Comparison of ENCODE assay signal across 1 cellular context in the genomic region with DNA sequence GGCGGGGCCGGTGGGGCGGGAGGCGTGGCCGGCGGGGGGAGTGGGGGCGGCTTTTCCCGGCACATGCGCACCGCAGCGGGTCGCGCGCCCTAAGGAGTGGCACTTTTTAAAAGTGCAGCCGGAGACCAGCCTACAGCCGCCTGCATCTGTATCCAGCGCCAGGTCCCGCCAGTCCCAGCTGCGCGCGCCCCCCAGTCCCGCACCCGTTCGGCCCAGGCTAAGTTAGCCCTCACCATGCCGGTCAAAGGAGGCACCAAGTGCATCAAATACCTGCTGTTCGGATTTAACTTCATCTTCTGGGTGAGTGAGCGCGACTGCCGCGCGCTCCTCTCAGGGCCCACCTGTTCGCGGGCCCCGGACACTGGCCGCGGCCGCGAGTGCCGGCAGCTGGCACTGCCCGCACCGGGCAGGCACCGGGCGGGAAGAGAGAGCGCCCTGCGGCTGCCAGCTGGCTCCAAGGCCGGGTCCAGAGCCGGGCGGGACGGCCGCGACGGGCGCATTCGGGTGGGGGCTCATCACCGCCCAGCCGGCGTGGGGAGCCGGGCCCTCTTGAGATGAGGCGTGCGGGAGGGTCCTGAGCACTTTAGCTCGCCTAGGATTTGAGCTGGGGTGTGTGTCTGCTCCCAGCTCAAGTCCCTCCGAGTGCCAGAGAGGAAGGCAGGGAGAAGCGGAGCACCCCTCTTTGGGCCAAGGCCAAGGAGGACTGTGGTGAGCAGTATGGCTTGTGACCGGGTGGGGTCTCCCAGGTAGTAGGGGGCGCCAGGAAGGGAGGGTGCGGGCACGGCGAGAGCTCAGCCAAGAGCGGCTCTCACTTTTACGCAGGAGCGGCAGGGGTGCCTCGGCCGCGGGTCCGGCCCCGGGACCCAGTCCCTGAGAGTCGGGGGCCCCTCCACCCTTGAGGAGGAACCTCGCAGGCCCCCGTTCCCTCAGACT.
TF ChIP-seq lines count a peak whose summit lies in the region.

A gene with protein sequence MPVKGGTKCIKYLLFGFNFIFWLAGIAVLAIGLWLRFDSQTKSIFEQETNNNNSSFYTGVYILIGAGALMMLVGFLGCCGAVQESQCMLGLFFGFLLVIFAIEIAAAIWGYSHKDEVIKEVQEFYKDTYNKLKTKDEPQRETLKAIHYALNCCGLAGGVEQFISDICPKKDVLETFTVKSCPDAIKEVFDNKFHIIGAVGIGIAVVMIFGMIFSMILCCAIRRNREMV (plus strand): TSS at position 135 of the 933 bp plus-strand sequence. CDS start 100 bp downstream, at position 235.

TF ChIP-seq in GM12878, 131 proteins besides CTCF, POLR2A, EP300 and RAD21 (continued from another document and continues in another):
- TF ChIP-seq, protein P1, sequence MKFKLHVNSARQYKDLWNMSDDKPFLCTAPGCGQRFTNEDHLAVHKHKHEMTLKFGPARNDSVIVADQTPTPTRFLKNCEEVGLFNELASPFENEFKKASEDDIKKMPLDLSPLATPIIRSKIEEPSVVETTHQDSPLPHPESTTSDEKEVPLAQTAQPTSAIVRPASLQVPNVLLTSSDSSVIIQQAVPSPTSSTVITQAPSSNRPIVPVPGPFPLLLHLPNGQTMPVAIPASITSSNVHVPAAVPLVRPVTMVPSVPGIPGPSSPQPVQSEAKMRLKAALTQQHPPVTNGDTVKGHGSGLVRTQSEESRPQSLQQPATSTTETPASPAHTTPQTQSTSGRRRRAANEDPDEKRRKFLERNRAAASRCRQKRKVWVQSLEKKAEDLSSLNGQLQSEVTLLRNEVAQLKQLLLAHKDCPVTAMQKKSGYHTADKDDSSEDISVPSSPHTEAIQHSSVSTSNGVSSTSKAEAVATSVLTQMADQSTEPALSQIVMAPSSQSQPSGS (IDR thresholded peaks at IDR 0.05; ENCODE audit: low read length): no peak
- TF ChIP-seq SUPT20H (IDR thresholded peaks at IDR 0.05; ENCODE audit: borderline replicate concordance, control insufficient read depth, low read depth, low read length) (no peak), NFIC (IDR thresholded peaks at IDR 0.05; ENCODE audit: low read depth, low read length) (no peak), IKZF2 (IDR thresholded peaks at IDR 0.05) (no peak), HCFC1 (IDR thresholded peaks at IDR 0.05; ENCODE audit: low read length) (no peak), IRF4 (IDR thresholded peaks at IDR 0.05; ENCODE audit: low read depth, low read length) (no peak), MEF2B (IDR thresholded peaks at IDR 0.05; ENCODE audit: partially characterized antibody, poor library complexity, severe bottlenecking) (no peak), HDAC6 (IDR thresholded peaks at IDR 0.05; ENCODE audit: unreplicated experiment) (no peak), STAT3 (IDR thresholded peaks at IDR 0.05; ENCODE audit: low read depth, low read length) (no peak), IRF5 (IDR thresholded peaks at IDR 0.05; ENCODE audit: borderline replicate concordance) (no peak), RBBP5 (conservative IDR thresholded peaks at IDR 0.05) (no peak), TBL1XR1 (IDR thresholded peaks at IDR 0.05; ENCODE audit: low read depth, low read length) (no peak), MXI1 (IDR thresholded peaks at IDR 0.05; ENCODE audit: low read depth, low read length) (no peak), EZH2 (IDR thresholded peaks at IDR 0.05; ENCODE audit: borderline replicate concordance, control insufficient read depth, low read depth, low read length) (no peak), TAF1 (IDR thresholded peaks at IDR 0.05; ENCODE audit: borderline replicate concordance, low read depth, low read length) (no peak), STAT1 (conservative IDR thresholded peaks at IDR 0.05) (no peak), SUZ12 (IDR thresholded peaks at IDR 0.05; ENCODE audit: unreplicated experiment) (peak; percentile 98), PAX5 (IDR thresholded peaks at IDR 0.05; ENCODE audit: borderline replicate concordance, low read depth, low read length) (no peak), KLF5 (IDR thresholded peaks at IDR 0.05; ENCODE audit: partially characterized antibody) (no peak), IKZF1 (conservative IDR thresholded peaks at IDR 0.05) (peak; percentile 12; the same call in 1 of the 2 replicates), CREB1 (IDR thresholded peaks at IDR 0.05; ENCODE audit: low read depth) (no peak), FOXK2 (IDR thresholded peaks at IDR 0.05) (no peak), NR2C2 (IDR thresholded peaks at IDR 0.05; ENCODE audit: borderline replicate concordance, control insufficient read depth, insufficient read length, low read depth) (no peak), GATAD2B (conservative IDR thresholded peaks at IDR 0.05; ENCODE audit: low read depth) (peak; percentile 21; the same call in 1 of the 2 replicates), MEF2A (IDR thresholded peaks at IDR 0.05; ENCODE audit: insufficient read depth, low read depth, low read length) (no peak), E2F8 (IDR thresholded peaks at IDR 0.05; ENCODE audit: low read depth, partially characterized antibody) (no peak), RELB (IDR thresholded peaks at IDR 0.05; ENCODE audit: low read depth) (no peak), RB1 (IDR thresholded peaks at IDR 0.05; ENCODE audit: borderline replicate concordance) (no peak), MAX (IDR thresholded peaks at IDR 0.05; ENCODE audit: low read depth, low read length) (no peak), SREBF2 (IDR thresholded peaks at IDR 0.05; ENCODE audit: low read length) (no peak), ESRRA (IDR thresholded peaks at IDR 0.05; ENCODE audit: low read length) (no peak), RELA (IDR thresholded peaks at IDR 0.05; ENCODE audit: borderline replicate concordance, partially characterized antibody) (no peak), EED (IDR thresholded peaks at IDR 0.05; ENCODE audit: low read depth) (no peak)
- TF ChIP-seq, protein P2, sequence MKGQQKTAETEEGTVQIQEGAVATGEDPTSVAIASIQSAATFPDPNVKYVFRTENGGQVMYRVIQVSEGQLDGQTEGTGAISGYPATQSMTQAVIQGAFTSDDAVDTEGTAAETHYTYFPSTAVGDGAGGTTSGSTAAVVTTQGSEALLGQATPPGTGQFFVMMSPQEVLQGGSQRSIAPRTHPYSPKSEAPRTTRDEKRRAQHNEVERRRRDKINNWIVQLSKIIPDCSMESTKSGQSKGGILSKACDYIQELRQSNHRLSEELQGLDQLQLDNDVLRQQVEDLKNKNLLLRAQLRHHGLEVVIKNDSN (IDR thresholded peaks at IDR 0.05; ENCODE audit: borderline replicate concordance, extremely low read length, insufficient read depth, low read depth, low read length): no peak
- TF ChIP-seq, protein P3, sequence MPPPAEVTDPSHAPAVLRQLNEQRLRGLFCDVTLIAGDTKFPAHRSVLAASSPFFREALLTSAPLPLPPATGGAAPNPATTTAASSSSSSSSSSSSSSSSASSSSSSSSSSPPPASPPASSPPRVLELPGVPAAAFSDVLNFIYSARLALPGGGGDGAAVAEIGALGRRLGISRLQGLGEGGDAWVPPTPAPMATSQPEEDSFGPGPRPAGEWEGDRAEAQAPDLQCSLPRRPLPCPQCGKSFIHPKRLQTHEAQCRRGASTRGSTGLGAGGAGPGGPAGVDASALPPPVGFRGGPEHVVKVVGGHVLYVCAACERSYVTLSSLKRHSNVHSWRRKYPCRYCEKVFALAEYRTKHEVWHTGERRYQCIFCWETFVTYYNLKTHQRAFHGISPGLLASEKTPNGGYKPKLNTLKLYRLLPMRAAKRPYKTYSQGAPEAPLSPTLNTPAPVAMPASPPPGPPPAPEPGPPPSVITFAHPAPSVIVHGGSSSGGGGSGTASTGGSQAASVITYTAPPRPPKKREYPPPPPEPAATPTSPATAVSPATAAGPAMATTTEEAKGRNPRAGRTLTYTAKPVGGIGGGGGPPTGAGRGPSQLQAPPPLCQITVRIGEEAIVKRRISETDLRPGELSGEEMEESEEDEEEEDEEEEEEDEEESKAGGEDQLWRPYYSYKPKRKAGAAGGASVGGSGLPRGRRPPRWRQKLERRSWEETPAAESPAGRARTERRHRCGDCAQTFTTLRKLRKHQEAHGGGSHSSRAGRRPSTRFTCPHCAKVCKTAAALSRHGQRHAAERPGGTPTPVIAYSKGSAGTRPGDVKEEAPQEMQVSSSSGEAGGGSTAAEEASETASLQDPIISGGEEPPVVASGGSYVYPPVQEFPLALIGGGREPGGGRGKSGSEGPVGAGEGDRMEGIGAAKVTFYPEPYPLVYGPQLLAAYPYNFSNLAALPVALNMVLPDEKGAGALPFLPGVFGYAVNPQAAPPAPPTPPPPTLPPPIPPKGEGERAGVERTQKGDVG (CRISPR knock-in tag; IDR thresholded peaks at IDR 0.05): no peak
- TF ChIP-seq, protein P4, sequence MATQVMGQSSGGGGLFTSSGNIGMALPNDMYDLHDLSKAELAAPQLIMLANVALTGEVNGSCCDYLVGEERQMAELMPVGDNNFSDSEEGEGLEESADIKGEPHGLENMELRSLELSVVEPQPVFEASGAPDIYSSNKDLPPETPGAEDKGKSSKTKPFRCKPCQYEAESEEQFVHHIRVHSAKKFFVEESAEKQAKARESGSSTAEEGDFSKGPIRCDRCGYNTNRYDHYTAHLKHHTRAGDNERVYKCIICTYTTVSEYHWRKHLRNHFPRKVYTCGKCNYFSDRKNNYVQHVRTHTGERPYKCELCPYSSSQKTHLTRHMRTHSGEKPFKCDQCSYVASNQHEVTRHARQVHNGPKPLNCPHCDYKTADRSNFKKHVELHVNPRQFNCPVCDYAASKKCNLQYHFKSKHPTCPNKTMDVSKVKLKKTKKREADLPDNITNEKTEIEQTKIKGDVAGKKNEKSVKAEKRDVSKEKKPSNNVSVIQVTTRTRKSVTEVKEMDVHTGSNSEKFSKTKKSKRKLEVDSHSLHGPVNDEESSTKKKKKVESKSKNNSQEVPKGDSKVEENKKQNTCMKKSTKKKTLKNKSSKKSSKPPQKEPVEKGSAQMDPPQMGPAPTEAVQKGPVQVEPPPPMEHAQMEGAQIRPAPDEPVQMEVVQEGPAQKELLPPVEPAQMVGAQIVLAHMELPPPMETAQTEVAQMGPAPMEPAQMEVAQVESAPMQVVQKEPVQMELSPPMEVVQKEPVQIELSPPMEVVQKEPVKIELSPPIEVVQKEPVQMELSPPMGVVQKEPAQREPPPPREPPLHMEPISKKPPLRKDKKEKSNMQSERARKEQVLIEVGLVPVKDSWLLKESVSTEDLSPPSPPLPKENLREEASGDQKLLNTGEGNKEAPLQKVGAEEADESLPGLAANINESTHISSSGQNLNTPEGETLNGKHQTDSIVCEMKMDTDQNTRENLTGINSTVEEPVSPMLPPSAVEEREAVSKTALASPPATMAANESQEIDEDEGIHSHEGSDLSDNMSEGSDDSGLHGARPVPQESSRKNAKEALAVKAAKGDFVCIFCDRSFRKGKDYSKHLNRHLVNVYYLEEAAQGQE (IDR thresholded peaks at IDR 0.05; ENCODE audit: low read depth, low read length): no peak
- TF ChIP-seq, protein P5, sequence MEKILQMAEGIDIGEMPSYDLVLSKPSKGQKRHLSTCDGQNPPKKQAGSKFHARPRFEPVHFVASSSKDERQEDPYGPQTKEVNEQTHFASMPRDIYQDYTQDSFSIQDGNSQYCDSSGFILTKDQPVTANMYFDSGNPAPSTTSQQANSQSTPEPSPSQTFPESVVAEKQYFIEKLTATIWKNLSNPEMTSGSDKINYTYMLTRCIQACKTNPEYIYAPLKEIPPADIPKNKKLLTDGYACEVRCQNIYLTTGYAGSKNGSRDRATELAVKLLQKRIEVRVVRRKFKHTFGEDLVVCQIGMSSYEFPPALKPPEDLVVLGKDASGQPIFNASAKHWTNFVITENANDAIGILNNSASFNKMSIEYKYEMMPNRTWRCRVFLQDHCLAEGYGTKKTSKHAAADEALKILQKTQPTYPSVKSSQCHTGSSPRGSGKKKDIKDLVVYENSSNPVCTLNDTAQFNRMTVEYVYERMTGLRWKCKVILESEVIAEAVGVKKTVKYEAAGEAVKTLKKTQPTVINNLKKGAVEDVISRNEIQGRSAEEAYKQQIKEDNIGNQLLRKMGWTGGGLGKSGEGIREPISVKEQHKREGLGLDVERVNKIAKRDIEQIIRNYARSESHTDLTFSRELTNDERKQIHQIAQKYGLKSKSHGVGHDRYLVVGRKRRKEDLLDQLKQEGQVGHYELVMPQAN (conservative IDR thresholded peaks at IDR 0.05): peak; percentile 76
